ENCODE assay signal across 8 cellular contexts in genomic region chr2:100246163-100247145, GRCh38.
DNase-seq lines count a peak whose midpoint lies in the region; ATAC-seq and TF ChIP-seq lines count a peak whose summit lies in the region.

No MANE protein-coding gene starts in this region.

- intact Hi-C loops in aorta (cut with DNase I), result loop anchor here in 1 of 2 donors (10.0 kb wide), 1 partner anchor 142 kb away; no protein-coding TSS in a partner anchor

- no peaks in the 10 kb centered on the region for H3K9me2 ChIP-seq in hepatocyte (replicated peaks; ENCODE audit: insufficient read depth)

- peak overlapping the region; percentile 55 to 91 (median 79) for H3K4me2 ChIP-seq in BLaER1 treated with 17β-estradiol and CSF1 and Interleukin-3, amounts not matched to agents 10 nM and 100 nM
- H3K4me2 ChIP-seq in hepatocyte, result no peak overlapping the region

- no peaks in the 10 kb centered on the region for H4K20me1 ChIP-seq in BLaER1 treated with 17β-estradiol and CSF1 and Interleukin-3, amounts not matched to agents 10 nM and 100 nM
- no peaks in the 10 kb centered on the region for H4K20me1 ChIP-seq in hepatocyte (ENCODE audit: insufficient read depth, poor library complexity, severe bottlenecking)

- H3K9me3 ChIP-seq in BLaER1 treated with 17β-estradiol and CSF1 and Interleukin-3, amounts not matched to agents 10 nM and 100 nM (replicated peaks in 1 of 11), result no peaks in the 10 kb centered on the region
- H3K9me3 ChIP-seq in hepatocyte (ENCODE audit: low read depth) (no peaks in the 10 kb centered on the region), aorta (ENCODE audit: control insufficient read depth, low read length) (no peaks in the 10 kb centered on the region)

- no peaks in the 10 kb centered on the region for H3K79me2 ChIP-seq in hepatocyte

- peak; percentile 75 for DNase-seq in H7
- peak; percentile 67 for DNase-seq in SK-N-DZ (ENCODE audit: low spot score)
- no peak for DNase-seq in hepatocyte (ENCODE audit: low spot score)
- DNase-seq in activated CD8-positive, alpha-beta memory T cell treated with anti-CD3 and anti-CD28 coated beads, Interleukin-2, amount 50 U/mL, for 48 hours, result no peak
- no peak for DNase-seq in aorta

- peaks cover 58 to 79% (median 70%) of the 10 kb centered on the region in 10 experiments for H3K4me1 ChIP-seq in BLaER1 treated with 17β-estradiol and CSF1 and Interleukin-3, amounts not matched to agents 10 nM and 100 nM
- H3K4me1 ChIP-seq in hepatocyte (ENCODE audit: insufficient read depth) (peaks cover 5% of the 10 kb centered on the region), aorta (ENCODE audit: control insufficient read depth in 1 of 2, insufficient read depth in 2 of 2, low read length in 2 of 2) (no peaks in the 10 kb centered on the region)

- peak overlapping the region in 3 of 11 experiments; percentile 34 to 52 (median 44); a peak in 5 of 22 replicates for H3K9ac ChIP-seq in BLaER1 treated with 17β-estradiol and CSF1 and Interleukin-3, amounts not matched to agents 10 nM and 100 nM

- no peak overlapping the region for H2AFZ ChIP-seq in hepatocyte

- no peaks in the 10 kb centered on the region for H3K36me3 ChIP-seq in BLaER1 treated with 17β-estradiol and CSF1 and Interleukin-3, amounts not matched to agents 10 nM and 100 nM
- H3K36me3 ChIP-seq in H7 (replicated peaks; ENCODE audit: control insufficient read depth, insufficient read depth, low read length) (no peaks in the 10 kb centered on the region), hepatocyte (replicated peaks; ENCODE audit: insufficient read depth, low read depth) (no peaks in the 10 kb centered on the region), aorta (ENCODE audit: control insufficient read depth in 1 of 2, insufficient read depth in 2 of 2, low read length in 1 of 2) (no peaks in the 10 kb centered on the region)

- ATAC-seq in GM18498 (IDR thresholded peaks at IDR 0.05; ENCODE audit: unreplicated experiment), result no peak
- no peak for ATAC-seq in aorta (ENCODE audit: low FRiP score)
- no peak for ATAC-seq in HG03521 (IDR thresholded peaks at IDR 0.05; ENCODE audit: unreplicated experiment)

- 84% methylated on average over 28 of the region's 28 CpGs for WGBS in hepatocyte (ENCODE audit: low lambda C conversion rate, missing lambda C conversion rate)
- 67 to 68% methylated on average over 28 of the region's 28 CpGs for WGBS in aorta, 2 donors

- H3K4me3 ChIP-seq in BLaER1 treated with 17β-estradiol and CSF1 and Interleukin-3, amounts not matched to agents 10 nM and 100 nM, result no peak overlapping the region; a peak in 1 of 20 replicates
- H3K4me3 ChIP-seq in H7 (ENCODE audit: insufficient read depth, low read depth, low read length), result no peak overlapping the region
- H3K4me3 ChIP-seq in hepatocyte, result no peak overlapping the region
- H3K4me3 ChIP-seq in aorta (ENCODE audit: low read length in 2 of 2), result no peak overlapping the region

- no peaks in the 10 kb centered on the region for H3K27me3 ChIP-seq in BLaER1 treated with 17β-estradiol and CSF1 and Interleukin-3, amounts not matched to agents 10 nM and 100 nM
- no peaks in the 10 kb centered on the region for H3K27me3 ChIP-seq in H7 (ENCODE audit: control insufficient read depth, insufficient read depth, low read length)
- no peaks in the 10 kb centered on the region for H3K27me3 ChIP-seq in hepatocyte
- H3K27me3 ChIP-seq in aorta (ENCODE audit: control insufficient read depth in 1 of 2, insufficient read depth in 2 of 2, low read length in 1 of 2), result no peaks in the 10 kb centered on the region

- peak overlapping the region in 7 of 11 experiments; percentile 45 to 85 (median 66); a peak in 15 of 22 replicates for H3K27ac ChIP-seq in BLaER1 treated with 17β-estradiol and CSF1 and Interleukin-3, amounts not matched to agents 10 nM and 100 nM
- H3K27ac ChIP-seq in hepatocyte (no peak overlapping the region), aorta (ENCODE audit: low read depth in 1 of 2, low read length in 2 of 2) (no peak overlapping the region)

- peak; percentile 26 for TF ChIP-seq CTCF in hepatocyte (IDR thresholded peaks at IDR 0.05; ENCODE audit: poor library complexity)

Comparison
In these comparisons a context has a peak if more than half of its experiments do, and no peak if none do; other contexts are left out.
1. H3K27ac ChIP-seq: peak in BLaER1 treated with 17β-estradiol and CSF1 and Interleukin-3, amounts not matched to agents 10 nM and 100 nM (7 of 11); none in hepatocyte (single experiment) and aorta (0 of 2).
2. DNase-seq: peak in H7 (single experiment) and SK-N-DZ (single experiment); none in hepatocyte (single experiment), activated CD8-positive, alpha-beta memory T cell treated with anti-CD3 and anti-CD28 coated beads, Interleukin-2, amount 50 U/mL, for 48 hours (single experiment) and aorta (0 of 2).